8 cellular contexts compared by ENCODE assay signal in the genomic region with DNA sequence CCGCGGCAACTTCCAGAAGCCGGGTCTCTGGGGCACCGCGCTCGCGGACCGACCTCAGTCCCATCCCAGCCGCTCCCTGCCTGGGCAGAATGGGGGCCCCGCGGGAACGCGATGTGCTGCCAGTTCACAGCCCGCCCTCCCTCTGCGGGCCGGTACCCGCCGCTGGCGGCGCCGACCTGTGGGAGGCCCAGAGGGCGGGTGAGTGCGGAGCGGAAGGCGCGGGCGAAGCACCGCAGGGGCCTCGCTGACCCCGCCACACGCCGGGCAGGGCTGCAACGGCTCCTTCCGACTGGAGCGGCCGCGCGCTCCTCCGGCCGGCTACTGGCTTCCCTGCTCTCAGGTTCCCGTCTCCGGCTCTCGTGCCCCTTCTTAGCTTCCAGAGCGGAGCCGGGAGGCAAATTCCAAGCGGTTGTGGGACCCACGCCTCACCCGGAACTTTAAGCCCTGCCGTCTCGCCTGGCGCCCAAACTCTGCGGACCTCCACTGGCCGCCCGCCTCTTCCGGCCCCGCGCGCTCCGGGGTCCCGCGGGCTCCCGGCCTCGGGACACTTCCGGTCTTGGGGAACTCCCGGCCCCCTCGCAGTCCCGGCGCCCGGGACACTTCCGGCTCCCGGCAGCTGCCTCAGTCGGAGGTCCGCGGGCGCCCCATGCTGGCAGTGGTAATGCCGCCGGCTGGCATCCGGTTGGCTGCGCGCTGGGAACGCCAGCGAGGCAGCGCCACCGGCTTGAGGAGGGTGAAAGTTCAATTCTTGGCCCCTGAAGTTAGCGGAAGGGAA. TPM values are rescaled to one million over a fixed set of nuclear protein-coding genes. Genes with fewer than 3 reads are reported as not detected.
A peak's percentile ranks its signal among the peaks of the same experiment; 100 is the strongest.
DNase-seq lines count a peak whose midpoint lies in the region; ATAC-seq and TF ChIP-seq lines count a peak whose summit lies in the region.

A gene with protein sequence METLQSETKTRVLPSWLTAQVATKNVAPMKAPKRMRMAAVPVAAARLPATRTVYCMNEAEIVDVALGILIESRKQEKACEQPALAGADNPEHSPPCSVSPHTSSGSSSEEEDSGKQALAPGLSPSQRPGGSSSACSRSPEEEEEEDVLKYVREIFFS (minus strand): TSS at position 485 of the 775 bp plus-strand sequence. CDS start 1,785 bp downstream, outside the sequence.

- peaks cover 25% of the 10 kb centered on the region for H3K4me1 ChIP-seq in CD4-positive, CD25-positive, alpha-beta regulatory T cell (ENCODE audit: control insufficient read depth, insufficient read depth, low read length, poor library complexity, severe bottlenecking)
- H3K4me1 ChIP-seq in duodenal mucosa (ENCODE audit: control insufficient read depth in 1 of 2, insufficient read depth in 2 of 2, low read length in 2 of 2): peaks cover 12 to 43% of the 10 kb centered on the region in 2 donors
- peaks cover 46% of the 10 kb centered on the region for H3K4me1 ChIP-seq in lower lobe of right lung

- peak; percentile 62 for TF ChIP-seq CTCF in lower lobe of right lung (IDR thresholded peaks at IDR 0.05)

- peak within 1 kb of the TSS; percentile 89 to 97 (median 97) for H3K27ac Mint-ChIP-seq in CD4-positive, CD25-positive, alpha-beta regulatory T cell

- no peaks in the 10 kb centered on the region for H3K27me3 Mint-ChIP-seq in CD4-positive, CD25-positive, alpha-beta regulatory T cell

- DNase-seq in CD4-positive, CD25-positive, alpha-beta regulatory T cell: peak; percentile 79 to 93 (median 84)
- DNase-seq in NCI-H774 (lab: John Stamatoyannopoulos, UW) (peak; percentile 94), lower lobe of right lung (peak; percentile 98)
- peak; percentile 93 to 95 for DNase-seq in activated CD4-positive, alpha-beta T cell treated with anti-CD3 and anti-CD28 coated beads, Interleukin-2, amount 50 U/mL, for 48 hours
- peak; percentile 83 to 92 (median 87) for DNase-seq in stimulated activated CD4-positive, alpha-beta T cell treated with anti-CD3 and anti-CD28 coated beads, TNF-alpha, amount 100 ng/mL, for 24 hours (ENCODE audit: low read depth in 3 of 3)

- peak within 1 kb of the TSS; percentile 70 for H3K4me3 ChIP-seq in CD4-positive, CD25-positive, alpha-beta regulatory T cell (ENCODE audit: low read depth, low read length)
- H3K4me3 ChIP-seq in duodenal mucosa (ENCODE audit: low read depth in 1 of 2, low read length in 2 of 2) (peak within 1 kb of the TSS; percentile 78 to 80), lower lobe of right lung (peak within 1 kb of the TSS; percentile 77)

- no peaks in the 10 kb centered on the region for H3K27me3 ChIP-seq in CD4-positive, CD25-positive, alpha-beta regulatory T cell (ENCODE audit: control insufficient read depth, insufficient read depth, low read length)
- H3K27me3 ChIP-seq in duodenal mucosa (ENCODE audit: control insufficient read depth in 1 of 2, insufficient read depth in 2 of 2, low read length in 2 of 2): no peaks in the 10 kb centered on the region
- no peaks in the 10 kb centered on the region for H3K27me3 ChIP-seq in lower lobe of right lung (ENCODE audit: low read depth)

- no peaks in the 10 kb centered on the region for H3K9me3 Mint-ChIP-seq in CD4-positive, CD25-positive, alpha-beta regulatory T cell

- H3K4me1 Mint-ChIP-seq in CD4-positive, CD25-positive, alpha-beta regulatory T cell: peaks cover 20 to 47% (median 35%) of the 10 kb centered on the region in 4 donors

- peaks cover 19% of the 10 kb centered on the region for H3K36me3 ChIP-seq in CD4-positive, CD25-positive, alpha-beta regulatory T cell (ENCODE audit: control insufficient read depth, insufficient read depth, low read length)
- H3K36me3 ChIP-seq in duodenal mucosa (ENCODE audit: control insufficient read depth in 1 of 2, insufficient read depth in 2 of 2, low read length in 2 of 2) (peaks cover 13 to 33% of the 10 kb centered on the region in 2 donors), lower lobe of right lung (peaks cover 30% of the 10 kb centered on the region)

- peak; percentile 74 to 79 for ATAC-seq in CD4-positive, CD25-positive, alpha-beta regulatory T cell (ENCODE audit: low read depth in 2 of 2)
- ATAC-seq in GM19397 (IDR thresholded peaks at IDR 0.05; ENCODE audit: unreplicated experiment) (peak; percentile 72), HG03571 (IDR thresholded peaks at IDR 0.05; ENCODE audit: unreplicated experiment) (peak; percentile 75), lower lobe of right lung (peak; percentile 96 to 97)

- H3K36me3 Mint-ChIP-seq in CD4-positive, CD25-positive, alpha-beta regulatory T cell: peaks cover 24% of the 10 kb centered on the region

- intact Hi-C loops in lower lobe of right lung (cut with DNase I): no loop called here

- H3K9me3 ChIP-seq in CD4-positive, CD25-positive, alpha-beta regulatory T cell (ENCODE audit: control insufficient read depth in 2 of 2, low read length in 2 of 2): no peaks in the 10 kb centered on the region
- H3K9me3 ChIP-seq in duodenal mucosa (ENCODE audit: control insufficient read depth in 1 of 2, low read length in 2 of 2): no peaks in the 10 kb centered on the region
- H3K9me3 ChIP-seq in lower lobe of right lung: no peaks in the 10 kb centered on the region

- H3K9ac ChIP-seq in duodenal mucosa (ENCODE audit: low read depth in 1 of 2, low read length in 2 of 2): peak within 1 kb of the TSS; percentile 84 to 94

- H3K27ac ChIP-seq in CD4-positive, CD25-positive, alpha-beta regulatory T cell (ENCODE audit: insufficient read depth, low read length, poor library complexity, severe bottlenecking): peak within 1 kb of the TSS; percentile 94
- peak within 1 kb of the TSS; percentile 91 for H3K27ac ChIP-seq in duodenal mucosa (ENCODE audit: low read depth, low read length)
- H3K27ac ChIP-seq in lower lobe of right lung: peak within 1 kb of the TSS; percentile 94

- H3K4me3 Mint-ChIP-seq in CD4-positive, CD25-positive, alpha-beta regulatory T cell: peak within 1 kb of the TSS; percentile 86 to 96 (median 89)

RNA-seq across cellular contexts. Expression of the gene that starts here (rescaled TPM):
- 20.1 TPM for total RNA-seq in CD4-positive, CD25-positive, alpha-beta regulatory T cell
- polyA plus RNA-seq in CD4-positive, CD25-positive, alpha-beta regulatory T cell: 10 to 100 TPM; 25.3 to 39.8 (median 33.2) TPM
- 39.6 TPM for total RNA-seq in lower lobe of right lung

Comparison
In these comparisons a context has a peak if more than half of its experiments do, and no peak if none do; other contexts are left out.
1. Peak in every context shown above with its lines: DNase-seq, ATAC-seq, H3K4me3 ChIP-seq and H3K27ac ChIP-seq.